In the genomic region with DNA sequence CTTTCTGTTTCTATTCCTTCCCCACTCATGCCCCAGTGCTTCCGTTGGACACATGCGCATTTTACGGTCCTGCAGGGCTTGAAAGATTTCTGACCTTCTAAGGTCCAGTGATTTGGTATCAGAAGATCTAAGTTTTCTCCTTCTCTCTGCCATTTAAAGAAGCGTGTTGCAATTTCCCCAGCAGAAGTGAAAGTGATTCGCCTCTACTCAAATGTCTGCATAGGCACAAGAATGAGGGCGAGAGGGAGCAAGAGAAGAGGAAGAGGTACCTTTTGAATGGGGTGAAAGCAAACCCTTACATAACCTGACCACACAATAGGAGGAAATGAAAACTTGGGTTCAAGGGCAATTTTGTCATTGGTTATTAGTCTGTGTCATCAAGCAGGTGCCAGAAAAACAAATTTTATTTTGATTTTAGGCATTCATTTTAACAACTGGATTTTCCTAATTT, we compare ENCODE assay signal across 8 cellular contexts. TPM values are rescaled to one million over a fixed set of nuclear protein-coding genes. Genes with fewer than 3 reads are reported as not detected.
DNase-seq lines count a peak whose midpoint lies in the region; ATAC-seq, FAIRE-seq and TF ChIP-seq lines count a peak whose summit lies in the region.

No MANE protein-coding gene starts in this region.

- 93% methylated on average over 6 of the region's 6 CpGs for WGBS in A549 (ENCODE audit: missing lambda C conversion rate)
- WGBS in heart right ventricle, 2 donors = 70 to 82% methylated on average over 6 of the region's 6 CpGs

- no peak for TF ChIP-seq CTCF in A549 (IDR thresholded peaks at IDR 0.05)
- no peak for TF ChIP-seq CTCF in heart right ventricle (IDR thresholded peaks at IDR 0.05)

- no peak for FAIRE-seq in A549 (lab: Jason Lieb, UNC)

- no peaks in the 10 kb centered on the region for H3K36me3 ChIP-seq in heart right ventricle

- H3K27ac Mint-ChIP-seq in stimulated activated naive B cell treated with anti-CD40 and anti-IgM and Interleukin-4, amounts not matched to agents 10 μg/mL and 1 μg/mL and 100 μg/mL, for 72 hours = peak overlapping the region; percentile 93

- TF ChIP-seq EP300 in A549 (IDR thresholded peaks at IDR 0.05) = no peak

- H3K36me3 Mint-ChIP-seq in stimulated activated naive B cell treated with anti-CD40 and anti-IgM and Interleukin-4, amounts not matched to agents 10 μg/mL and 1 μg/mL and 100 μg/mL, for 72 hours = peaks cover 2 to 5% of the 10 kb centered on the region in 2 donors

- DNase-seq in A549 (ENCODE audit: low read depth in 1 of 2, low spot score in 1 of 2) = no peak
- DNase-seq in T-helper 1 cell = peak in 3 of 5 donors; percentile 17 to 61 (median 24)
- peak in 1 of 2 donors; percentile 22 for DNase-seq in heart right ventricle
- peak; percentile 82 for DNase-seq in stimulated activated naive B cell treated with anti-CD40 and anti-IgM and Interleukin-4, amounts not matched to agents 10 μg/mL and 1 μg/mL and 100 μg/mL, for 72 hours
- DNase-seq in NCI-H2227 treated with DMSO at 0.1 percent for 48 hours (lab: John Stamatoyannopoulos, UW) = no peak
- DNase-seq in NCI-H1417 treated with DMSO at 0.1 percent for 48 hours (lab: John Stamatoyannopoulos, UW) = no peak

- peak overlapping the region; percentile 84 to 86 for H3K4me3 Mint-ChIP-seq in stimulated activated naive B cell treated with anti-CD40 and anti-IgM and Interleukin-4, amounts not matched to agents 10 μg/mL and 1 μg/mL and 100 μg/mL, for 72 hours

- no peak for TF ChIP-seq RAD21 in A549 (conservative IDR thresholded peaks at IDR 0.05 in 1 of 2, IDR thresholded peaks at IDR 0.05 in 1 of 2)

- H3K9me3 Mint-ChIP-seq in stimulated activated naive B cell treated with anti-CD40 and anti-IgM and Interleukin-4, amounts not matched to agents 10 μg/mL and 1 μg/mL and 100 μg/mL, for 72 hours = no peaks in the 10 kb centered on the region

- H3K4me3 ChIP-seq in A549 (no peak overlapping the region), heart right ventricle (peak overlapping the region in 6 of 10 donors; percentile 24 to 46 (median 26))

- TF ChIP-seq POLR2A in A549 (IDR thresholded peaks at IDR 0.05; ENCODE audit: low read length) = no peak

- H3K4me1 Mint-ChIP-seq in stimulated activated naive B cell treated with anti-CD40 and anti-IgM and Interleukin-4, amounts not matched to agents 10 μg/mL and 1 μg/mL and 100 μg/mL, for 72 hours = peaks cover 43 to 69% of the 10 kb centered on the region in 2 donors

- no peaks in the 10 kb centered on the region for H3K9me3 ChIP-seq in A549
- H3K9me3 ChIP-seq in heart right ventricle = no peaks in the 10 kb centered on the region

- H3K27me3 Mint-ChIP-seq in stimulated activated naive B cell treated with anti-CD40 and anti-IgM and Interleukin-4, amounts not matched to agents 10 μg/mL and 1 μg/mL and 100 μg/mL, for 72 hours = no peaks in the 10 kb centered on the region

- H3K4me1 ChIP-seq in A549 (peaks cover 54% of the 10 kb centered on the region), heart right ventricle (peaks cover 0 to 25% (median 5%) of the 10 kb centered on the region in 9 donors)

- CTCF ChIA-PET in A549 (lab: Yijun Ruan, JAX) = no interaction called here

- no peaks in the 10 kb centered on the region for H3K27me3 ChIP-seq in heart right ventricle

- peak overlapping the region; percentile 12 to 82; a peak in 4 of 6 replicates for H3K27ac ChIP-seq in A549
- H3K27ac ChIP-seq in heart right ventricle = peak overlapping the region in 6 of 10 donors; percentile 2 to 85 (median 25)

- POLR2A ChIA-PET in A549 (lab: Yijun Ruan, JAX) = no interaction called here

- H3K4me2 ChIP-seq in A549 = peak overlapping the region; percentile 42; the same call in 2 of the 3 replicates

- no peak for ATAC-seq in A549
- ATAC-seq in GM18873 (IDR thresholded peaks at IDR 0.05; ENCODE audit: low FRiP score, unreplicated experiment) = peak; percentile 82
- ATAC-seq in HG03066 (IDR thresholded peaks at IDR 0.05; ENCODE audit: low read depth, unreplicated experiment) = peak; percentile 92
- peak in 6 of 8 donors; percentile 46 to 79 (median 73) for ATAC-seq in heart right ventricle
- peak; percentile 90 to 92 for ATAC-seq in stimulated activated naive B cell treated with anti-CD40 and anti-IgM and Interleukin-4, amounts not matched to agents 10 μg/mL and 1 μg/mL and 100 μg/mL, for 72 hours (replicated peaks)

- intact Hi-C loops in heart right ventricle (cut with DNase I) = no loop called here

TF ChIP-seq in A549, 52 proteins besides CTCF, POLR2A, EP300 and RAD21:
- TF ChIP-seq SREBF2 (IDR thresholded peaks at IDR 0.05) = no peak
- TF ChIP-seq CHD2 (IDR thresholded peaks at IDR 0.05; ENCODE audit: low read length, partially characterized antibody) = no peak
- no peak for TF ChIP-seq KDM1A (IDR thresholded peaks at IDR 0.05; ENCODE audit: low read depth)
- TF ChIP-seq ZSCAN20 (CRISPR knock-in tag; IDR thresholded peaks at IDR 0.05) = no peak
- no peak for TF ChIP-seq FOSL2 (IDR thresholded peaks at IDR 0.05)
- TF ChIP-seq FOSL2 (CRISPR knock-in tag; IDR thresholded peaks at IDR 0.05) = no peak
- no peak for TF ChIP-seq RCOR1 (IDR thresholded peaks at IDR 0.05; ENCODE audit: low read depth, low read length)
- no peak for TF ChIP-seq HOXA7 (CRISPR knock-in tag; IDR thresholded peaks at IDR 0.05)
- TF ChIP-seq, protein P1, sequence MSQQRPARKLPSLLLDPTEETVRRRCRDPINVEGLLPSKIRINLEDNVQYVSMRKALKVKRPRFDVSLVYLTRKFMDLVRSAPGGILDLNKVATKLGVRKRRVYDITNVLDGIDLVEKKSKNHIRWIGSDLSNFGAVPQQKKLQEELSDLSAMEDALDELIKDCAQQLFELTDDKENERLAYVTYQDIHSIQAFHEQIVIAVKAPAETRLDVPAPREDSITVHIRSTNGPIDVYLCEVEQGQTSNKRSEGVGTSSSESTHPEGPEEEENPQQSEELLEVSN (IDR thresholded peaks at IDR 0.05; ENCODE audit: borderline replicate concordance, low read depth) = no peak
- no peak for TF ChIP-seq RARB (CRISPR knock-in tag; IDR thresholded peaks at IDR 0.05)
- no peak for TF ChIP-seq RNF2 (IDR thresholded peaks at IDR 0.05; ENCODE audit: borderline replicate concordance, low read depth)
- TF ChIP-seq, protein P2, sequence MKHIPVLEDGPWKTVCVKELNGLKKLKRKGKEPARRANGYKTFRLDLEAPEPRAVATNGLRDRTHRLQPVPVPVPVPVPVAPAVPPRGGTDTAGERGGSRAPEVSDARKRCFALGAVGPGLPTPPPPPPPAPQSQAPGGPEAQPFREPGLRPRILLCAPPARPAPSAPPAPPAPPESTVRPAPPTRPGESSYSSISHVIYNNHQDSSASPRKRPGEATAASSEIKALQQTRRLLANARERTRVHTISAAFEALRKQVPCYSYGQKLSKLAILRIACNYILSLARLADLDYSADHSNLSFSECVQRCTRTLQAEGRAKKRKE (CRISPR knock-in tag; IDR thresholded peaks at IDR 0.05; ENCODE audit: low read depth) = no peak
- no peak for TF ChIP-seq NFE2L2 (conservative IDR thresholded peaks at IDR 0.05; ENCODE audit: low read length)
- TF ChIP-seq ESRRA (IDR thresholded peaks at IDR 0.05; ENCODE audit: borderline replicate concordance, low read length) = no peak
- TF ChIP-seq JUN (IDR thresholded peaks at IDR 0.05) = no peak
- TF ChIP-seq ZC3H11A (IDR thresholded peaks at IDR 0.05) = no peak
- TF ChIP-seq HOXB5 (CRISPR knock-in tag; IDR thresholded peaks at IDR 0.05) = no peak
- no peak for TF ChIP-seq CHD4 (IDR thresholded peaks at IDR 0.05; ENCODE audit: borderline replicate concordance)

RNA-seq across cellular contexts. Expression of a gene that starts 31.7 kb away (rescaled TPM):
- 73.0 and 79.5 TPM in 2 replicates for polyA plus RNA-seq in A549 (2011; rRNA removed)
- polyA plus RNA-seq in A549 (2012; cell fraction: cytosol; rRNA removed) = 14.9 and 18.7 TPM in 2 replicates
- polyA plus RNA-seq in A549 (2012; cell fraction: nucleus; rRNA removed) = 10.0 and 13.8 TPM in 2 replicates
- polyA plus RNA-seq in A549 (2017; fragmentation: RNase III; extraction: RNeasy Plus Mini Kit Qiagen cat#74134 plus additional on column Dnase treatment) = 46.5 to 48.8 TPM (median 48.2 TPM) in 3 replicates
- 82.2 and 84.0 TPM in 2 replicates for polyA minus RNA-seq in A549 (2011; rRNA and poly(A)+ RNA removed)
- 10 to 100 TPM; 31.1 to 62.3 (median 47.6) TPM for total RNA-seq in heart right ventricle
- polyA plus RNA-seq in heart right ventricle = 10 to 100 TPM; 11.0 to 14.5 TPM

Comparison
In these comparisons a context has a peak if more than half of its experiments do, and no peak if none do; other contexts are left out.
1. ATAC-seq: peak in GM18873 (single experiment), HG03066 (single experiment), heart right ventricle (6 of 8) and stimulated activated naive B cell treated with anti-CD40 and anti-IgM and Interleukin-4, amounts not matched to agents 10 μg/mL and 1 μg/mL and 100 μg/mL, for 72 hours (2 of 2); none in A549 (0 of 2).
2. DNase-seq: peak in T-helper 1 cell (3 of 5) and stimulated activated naive B cell treated with anti-CD40 and anti-IgM and Interleukin-4, amounts not matched to agents 10 μg/mL and 1 μg/mL and 100 μg/mL, for 72 hours (single experiment); none in A549 (0 of 2), NCI-H2227 treated with DMSO at 0.1 percent for 48 hours (single experiment) and NCI-H1417 treated with DMSO at 0.1 percent for 48 hours (single experiment).